Comparison of ENCODE assay signal across 8 cellular contexts in genomic region chr1:92536593-92537332, GRCh38. TPM values are rescaled to one million over a fixed set of nuclear protein-coding genes. Genes with fewer than 3 reads are reported as not detected.
A peak's percentile ranks its signal among the peaks of the same experiment; 100 is the strongest.
DNase-seq lines count a peak whose midpoint lies in the region; ATAC-seq and TF ChIP-seq lines count a peak whose summit lies in the region.

No MANE protein-coding gene starts in this region.

- H3K4me2 ChIP-seq in mesenchymal stem cell (ENCODE audit: low read length, poor library complexity, severe bottlenecking) = no peak overlapping the region

- H3K4me1 Mint-ChIP-seq in activated B cell treated with CpG ODN at 0.5 μM for 24 hours = peaks cover 45% of the 10 kb centered on the region

- H3K9ac ChIP-seq in mesenchymal stem cell (ENCODE audit: low read length) = peak overlapping the region; percentile 65

- H3K4ac ChIP-seq in mesenchymal stem cell (ENCODE audit: low read depth in 1 of 2, low read length in 2 of 2) = no peak overlapping the region

- H2AK5ac ChIP-seq in mesenchymal stem cell (ENCODE audit: low read length, severe bottlenecking) = no peak overlapping the region

- H2BK15ac ChIP-seq in mesenchymal stem cell (ENCODE audit: low read depth, poor library complexity, severe bottlenecking) = no peak overlapping the region

- no peaks in the 10 kb centered on the region for H3K27me3 Mint-ChIP-seq in activated B cell treated with CpG ODN at 0.5 μM for 24 hours

- no peak overlapping the region for H2BK5ac ChIP-seq in mesenchymal stem cell (ENCODE audit: low read depth, low read length, poor library complexity, severe bottlenecking)

- no peak overlapping the region for H3K23ac ChIP-seq in mesenchymal stem cell (ENCODE audit: low read length in 2 of 2)

- H3K27ac ChIP-seq in mesenchymal stem cell (ENCODE audit: low read length, poor library complexity, severe bottlenecking) = no peak overlapping the region
- no peak overlapping the region for H3K27ac ChIP-seq in suprapubic skin

- ATAC-seq in GM18870 (IDR thresholded peaks at IDR 0.05; ENCODE audit: unreplicated experiment) (peak; percentile 70), HG03095 (IDR thresholded peaks at IDR 0.05; ENCODE audit: unreplicated experiment) (peak; percentile 60), activated B cell treated with CpG ODN at 0.5 μM for 24 hours (ENCODE audit: low read depth) (peak; percentile 75)

- 100% methylated on average over 1 of the region's 3 CpGs for WGBS in mesenchymal stem cell
- 70% methylated on average over 3 of the region's 3 CpGs for WGBS in suprapubic skin

- peaks cover 6% of the 10 kb centered on the region for H3K36me3 Mint-ChIP-seq in activated B cell treated with CpG ODN at 0.5 μM for 24 hours (ENCODE audit: low read depth)

- TF ChIP-seq POLR2A in suprapubic skin (IDR thresholded peaks at IDR 0.05) = no peak

- H3K4me3 ChIP-seq in mesenchymal stem cell (ENCODE audit: insufficient read depth in 1 of 2, low read depth in 1 of 2, low read length in 2 of 2) (no peak overlapping the region), suprapubic skin (no peak overlapping the region)

- no peaks in the 10 kb centered on the region for H3K27me3 ChIP-seq in mesenchymal stem cell (ENCODE audit: control insufficient read depth in 1 of 2, insufficient read depth in 1 of 2, low read length in 2 of 2)
- H3K27me3 ChIP-seq in suprapubic skin = no peaks in the 10 kb centered on the region

- POLR2A ChIA-PET in activated B cell treated with CpG ODN at 0.5 μM for 24 hours (lab: Charles Lee) = interaction anchor here (3.2 kb wide), 1 partner anchor 51 kb away, joined by 17 read pairs; the partner anchor contains the start of gene GFI1

- H3K14ac ChIP-seq in mesenchymal stem cell (ENCODE audit: low read length in 2 of 2) = no peak overlapping the region

- CTCF ChIA-PET in activated B cell treated with CpG ODN at 0.5 μM for 24 hours (lab: Charles Lee) = interaction anchor here (0.7 to 1.5 kb wide), 2 partner anchors 50 to 51 kb away, joined by 5 read pairs; partner anchors contain the start of gene GFI1

- peak overlapping the region; percentile 59 for H3K4me3 Mint-ChIP-seq in activated B cell treated with CpG ODN at 0.5 μM for 24 hours

- peaks cover 2% of the 10 kb centered on the region for H3K9me3 Mint-ChIP-seq in activated B cell treated with CpG ODN at 0.5 μM for 24 hours

- no peak overlapping the region for H4K8ac ChIP-seq in mesenchymal stem cell (ENCODE audit: low read length)

- peaks cover 2% of the 10 kb centered on the region for H3K9me3 ChIP-seq in mesenchymal stem cell (ENCODE audit: control insufficient read depth, low read length)
- H3K9me3 ChIP-seq in suprapubic skin = no peaks in the 10 kb centered on the region

- intact Hi-C loops in activated B cell treated with CpG ODN at 0.5 μM for 24 hours (cut with micrococcal nuclease) = loop anchor here (1.0 to 10.0 kb wide), 7 partner anchors 48 to 648 kb away; partner anchors contain the start of genes CCDC18, EVI5, GFI1 and GLMN
- intact Hi-C loops in head of caudate nucleus (cut with DNase I) = no loop called here

- peak; percentile 3 for DNase-seq in A172 (ENCODE audit: low spot score)
- DNase-seq in activated B cell treated with CpG ODN at 0.5 μM for 24 hours = no peak
- DNase-seq in mesenchymal stem cell = peak; percentile 69
- DNase-seq in suprapubic skin (ENCODE audit: low spot score in 2 of 2) = no peak
- no peak for DNase-seq in NCI-H187 treated with DMSO at 0.1 percent for 48 hours (lab: John Stamatoyannopoulos, UW)
- no peak for DNase-seq in head of caudate nucleus

- no peaks in the 10 kb centered on the region for H3K4me1 ChIP-seq in mesenchymal stem cell (ENCODE audit: control insufficient read depth, insufficient read depth, low read depth, low read length)
- peaks cover 6% of the 10 kb centered on the region for H3K4me1 ChIP-seq in suprapubic skin

- no peak overlapping the region for H2AFZ ChIP-seq in mesenchymal stem cell (ENCODE audit: low read depth, low read length)

- no peak overlapping the region for H4K91ac ChIP-seq in mesenchymal stem cell (ENCODE audit: low read length)

- TF ChIP-seq CTCF in activated B cell treated with CpG ODN at 0.5 μM for 24 hours (IDR thresholded peaks at IDR 0.05) (no peak), suprapubic skin (IDR thresholded peaks at IDR 0.05) (no peak)

- H2BK12ac ChIP-seq in mesenchymal stem cell (ENCODE audit: low read length in 2 of 2) = no peak overlapping the region

- H3K79me1 ChIP-seq in mesenchymal stem cell (replicated peaks; ENCODE audit: low read length, poor library complexity, severe bottlenecking) = no peaks in the 10 kb centered on the region

- TF ChIP-seq EP300 in suprapubic skin (IDR thresholded peaks at IDR 0.05) = no peak

- no peak overlapping the region for H3K18ac ChIP-seq in mesenchymal stem cell (ENCODE audit: low read depth in 1 of 2, low read length in 2 of 2)

- H3K27ac Mint-ChIP-seq in activated B cell treated with CpG ODN at 0.5 μM for 24 hours = peak overlapping the region; percentile 67

- H2BK120ac ChIP-seq in mesenchymal stem cell (ENCODE audit: low read depth, low read length) = no peak overlapping the region

- H3K36me3 ChIP-seq in mesenchymal stem cell (ENCODE audit: control insufficient read depth in 1 of 2, insufficient read depth in 2 of 2, low read depth in 1 of 2, low read length in 2 of 2) (no peaks in the 10 kb centered on the region), suprapubic skin (no peaks in the 10 kb centered on the region)

RNA-seq across cellular contexts. Expression of gene GFI1, which starts 50.0 kb away (rescaled TPM):
- total RNA-seq in A172 (2014; rRNA removed; shearing (Covaris generic)) = 0.38 and 0.60 TPM in 2 replicates
- total RNA-seq in activated B cell treated with CpG ODN at 0.5 μM for 24 hours = 1.2 and 1.7 TPM in 2 replicates
- polyA plus RNA-seq in mesenchymal stem cell (2013, experiment 1 of 2) = 0.10 TPM
- 0.05 TPM for polyA plus RNA-seq in mesenchymal stem cell (2013, experiment 2 of 2)
- under 1 TPM in 2 of 4 donors, not detected in 2; 0.36 to 0.48 TPM for total RNA-seq in suprapubic skin

Comparison
In these comparisons a context has a peak if more than half of its experiments do, and no peak if none do; other contexts are left out.
1. DNase-seq: peak in A172 (single experiment) and mesenchymal stem cell (single experiment); none in activated B cell treated with CpG ODN at 0.5 μM for 24 hours (single experiment), suprapubic skin (0 of 2), NCI-H187 treated with DMSO at 0.1 percent for 48 hours (single experiment) and head of caudate nucleus (0 of 42).
2. Peak in every context shown above with its lines, with median percentiles within 50 percentile points of each other: ATAC-seq.